30 cellular contexts compared by ENCODE assay signal in the genomic region with DNA sequence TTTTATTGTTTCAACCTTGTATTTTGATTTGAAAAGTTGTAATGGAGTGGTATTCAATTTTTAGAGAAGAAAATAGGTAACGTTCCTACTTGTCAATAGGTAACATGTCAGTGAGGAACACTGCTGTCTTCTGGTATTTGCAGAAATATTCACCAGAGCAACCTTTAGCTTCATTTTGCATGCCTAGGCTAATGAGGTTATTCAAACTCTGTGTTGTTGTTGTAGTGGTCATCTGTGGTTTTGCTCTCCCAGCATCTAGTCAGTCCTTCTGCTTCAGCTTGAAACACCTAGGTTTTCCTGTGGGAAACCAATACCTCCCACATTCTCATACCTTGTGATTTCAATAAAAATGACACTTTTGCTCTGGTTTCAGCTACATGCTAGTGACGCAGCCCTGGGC.
"Had no signal": no experiment of that assay in that cellular context is flagged by ENCODE, and none has a peak within 500 bp of the region (broad histone marks: within the 10 kb centered on the region; RNA-seq: fewer than 3 reads in every experiment).

No MANE protein-coding gene starts in this region.

- H3K9me2 ChIP-seq: SK-N-SH had no signal

- H2AFZ ChIP-seq: PC-9 had no signal

- H3K4me2 ChIP-seq: KMS-11, PC-9, SK-N-SH had no signal

- H3K27me3 ChIP-seq: MG63, SJSA1 had no signal

- H3K9me3 ChIP-seq: MG63, SJSA1, SK-N-SH had no signal

- H3K27ac ChIP-seq: KMS-11, PC-9, SJSA1 had no signal

- H3K9ac ChIP-seq: KMS-11, SK-N-SH had no signal

- H3K36me3 ChIP-seq: MG63, SJSA1 had no signal

- H3K4me3 ChIP-seq: MG63, PC-9, SJSA1 had no signal

- DNase-seq: Kasumi-1, MG63, NCI-H1048, NCI-H1092 treated with DMSO at 0.1 percent for 48 hours, NCI-H1105 treated with DMSO at 0.1 percent for 48 hours, NCI-H1417, NCI-H1436, NCI-H146, NCI-H1694, NCI-H187, NCI-H1930, NCI-H2029 treated with DMSO at 0.1 percent for 48 hours, NCI-H2081 treated with DMSO at 0.1 percent for 48 hours, NCI-H2107, NCI-H2171, NCI-H226, NCI-H446 treated with DMSO at 0.1 percent for 48 hours, NCI-H510A, NCI-H524, NCI-H69, NCI-H748 treated with DMSO at 0.1 percent for 48 hours, NCI-H82, PC-9, Right ventricle myocardium superior, RPMI8226, SHP77 treated with DMSO at 0.1 percent for 48 hours, SK-N-SH, SW 1271 had no signal
